In genomic region chr15:72907733-72908132, GRCh38 we compare ENCODE assay signal across 14 cellular contexts.
DNase-seq lines count a peak whose midpoint lies in the region; ATAC-seq, FAIRE-seq and TF ChIP-seq lines count a peak whose summit lies in the region.
"Had no signal": no experiment of that assay in that cellular context is flagged by ENCODE, and none has a peak within 500 bp of the region (broad histone marks: within the 10 kb centered on the region; RNA-seq: fewer than 3 reads in every experiment).

No MANE protein-coding gene starts in this region.

- no peak overlapping the region for H2AFZ ChIP-seq in K562 (ENCODE audit: low read depth, low read length)
- H2AFZ ChIP-seq: PC-9 had no signal

- FAIRE-seq in K562 (lab: Jason Lieb, UNC) (no peak), GM12891 (lab: Jason Lieb, UNC) (no peak)
- FAIRE-seq: kidney had no signal

- no peak overlapping the region for H3K4me2 ChIP-seq in K562 (ENCODE audit: insufficient read depth, low read length)
- H3K4me2 ChIP-seq: PC-9 had no signal

- H3K79me2 ChIP-seq in K562 (ENCODE audit: control insufficient read depth, insufficient read depth, low read length), result no peaks in the 10 kb centered on the region

- CTCF ChIA-PET in HEK293 (lab: Yijun Ruan, JAX) (no interaction called here), K562 (lab: Yijun Ruan, JAX; ENCODE audit: low intra/inter-chr PET ratio) (no interaction called here)

- no peaks in the 10 kb centered on the region for H3K9me3 ChIP-seq in HEK293 (ENCODE audit: control insufficient read depth, insufficient read depth, low read depth, low read length)
- no peaks in the 10 kb centered on the region for H3K9me3 ChIP-seq in K562 (replicated peaks; ENCODE audit: control insufficient read depth, insufficient read depth, low read depth, low read length)
- no peaks in the 10 kb centered on the region for H3K9me3 ChIP-seq in transverse colon
- H3K9me3 ChIP-seq: esophagus muscularis mucosa had no signal

- DNase-seq in NCI-H2171 (lab: John Stamatoyannopoulos, UW) (peak; percentile 66), K562 (ENCODE audit: extremely low read depth in 1 of 4, low spot score in 3 of 4) (peak in 1 of 4 experiments; percentile 8), medulla oblongata (ENCODE audit: extremely low spot score) (peak; percentile 21), GM12891 (ENCODE audit: insufficient read length, low spot score) (no peak), transverse colon (no peak)
- DNase-seq: DMS79 treated with DMSO at 0.1 percent for 48 hours; kidney; NCI-H2107; PC-9; stimulated activated CD4-positive, alpha-beta T cell treated with anti-CD3 and anti-CD28 coated beads, Interleukin-4, amount 100 ng/mL, for 24 hours had no signal

- no peak overlapping the region for H3K4me3 ChIP-seq in HEK293 (ENCODE audit: low read depth, low read length)
- H3K4me3 ChIP-seq in K562, result no peak overlapping the region
- no peak overlapping the region for H3K4me3 ChIP-seq in transverse colon
- H3K4me3 ChIP-seq: esophagus muscularis mucosa, PC-9 had no signal

- ATAC-seq in K562 (no peak), HG03095 (IDR thresholded peaks at IDR 0.05; ENCODE audit: unreplicated experiment) (no peak)
- ATAC-seq: WTC11 had no signal

- TF ChIP-seq EP300 in K562 (IDR thresholded peaks at IDR 0.05; ENCODE audit: low read length), result no peak
- TF ChIP-seq EP300 in transverse colon (IDR thresholded peaks at IDR 0.05; ENCODE audit: low read depth), result no peak

- H3K4me1 ChIP-seq in HEK293 (ENCODE audit: control insufficient read depth, insufficient read depth, low read length), result peaks cover 9% of the 10 kb centered on the region; the same call in 1 of the 2 replicates
- no peaks in the 10 kb centered on the region; a peak in 1 of 5 replicates for H3K4me1 ChIP-seq in K562 (replicated peaks in 1 of 2; ENCODE audit: control insufficient read depth in 2 of 2, insufficient read depth in 2 of 2, low read length in 2 of 2)
- peaks cover 0 to 12% (median 7%) of the 10 kb centered on the region in 4 donors for H3K4me1 ChIP-seq in transverse colon

- TF ChIP-seq CTCF in HEK293 (tag by site-specific recombination; IDR thresholded peaks at IDR 0.05), result no peak
- no peak for TF ChIP-seq CTCF in K562 (IDR thresholded peaks at IDR 0.05 in 2 of 3, conservative IDR thresholded peaks at IDR 0.05 in 1 of 3; ENCODE audit: insufficient read depth in 2 of 3, low read depth in 1 of 3, low read length in 3 of 3)
- no peak for TF ChIP-seq CTCF in transverse colon (IDR thresholded peaks at IDR 0.05)

- H3K9ac ChIP-seq in K562 (ENCODE audit: insufficient read depth in 1 of 2, low read depth in 2 of 2, low read length in 2 of 2), result no peak overlapping the region

- 0% methylated on average over 1 of the region's 1 CpG for WGBS in K562 (ENCODE audit: insufficient coverage, low coverage, missing lambda C conversion rate)
- WGBS in transverse colon (ENCODE audit: low coverage in 1 of 2), 2 donors, result 82 to 100% methylated on average over 1 of the region's 1 CpG

- H3K9me1 ChIP-seq in K562 (ENCODE audit: control insufficient read depth, insufficient read depth, low read length), result no peaks in the 10 kb centered on the region

- no peak for TF ChIP-seq POLR2A in K562 (conservative IDR thresholded peaks at IDR 0.05)
- TF ChIP-seq POLR2A in GM12891 (IDR thresholded peaks at IDR 0.05; ENCODE audit: low read depth, low read length), result no peak
- no peak for TF ChIP-seq POLR2A in transverse colon (IDR thresholded peaks at IDR 0.05)

- POLR2A ChIA-PET in HEK293 (lab: Yijun Ruan, JAX), result no interaction called here
- POLR2A ChIA-PET in K562 (lab: Yijun Ruan, JAX), result interaction anchor here (2.1 kb wide), 1 partner anchor 10 kb away, joined by 5 read pairs; no protein-coding TSS in a partner anchor

- H3K27ac ChIP-seq in HEK293 (ENCODE audit: extremely low read depth, low read depth, low read length), result no peak overlapping the region
- H3K27ac ChIP-seq in K562 (ENCODE audit: extremely low read depth, low read depth, low read length), result no peak overlapping the region
- no peak overlapping the region for H3K27ac ChIP-seq in transverse colon
- H3K27ac ChIP-seq: esophagus muscularis mucosa, PC-9 had no signal

- in situ Hi-C loops in K562 (cut with MboI), result no loop called here
- in situ Hi-C loops in transverse colon (cut with MboI; ENCODE audit: low pct_ligation_motif_present in 1 of 4, low pct_unique_long_range_greater_than_20kb in 1 of 4, low sequenced_read_pairs in 3 of 4), result no loop called here

- H4K20me1 ChIP-seq in K562 (replicated peaks; ENCODE audit: control insufficient read depth, insufficient read depth, low read length), result no peaks in the 10 kb centered on the region

- H3K27me3 ChIP-seq in K562 (ENCODE audit: control insufficient read depth in 2 of 2, insufficient read depth in 2 of 2, low read length in 2 of 2) (peaks cover 0 to 7% of the 10 kb centered on the region in 2 experiments; a peak in 2 of 5 replicates), transverse colon (no peaks in the 10 kb centered on the region)
- H3K27me3 ChIP-seq: esophagus muscularis mucosa had no signal

- no peaks in the 10 kb centered on the region for H3K36me3 ChIP-seq in HEK293 (ENCODE audit: control insufficient read depth in 2 of 2, insufficient read depth in 1 of 2, low read length in 2 of 2)
- no peaks in the 10 kb centered on the region for H3K36me3 ChIP-seq in K562 (ENCODE audit: control insufficient read depth, insufficient read depth, low read length)
- no peaks in the 10 kb centered on the region for H3K36me3 ChIP-seq in transverse colon
- H3K36me3 ChIP-seq: esophagus muscularis mucosa had no signal

- BruUV-seq in K562 (replicated peaks; lab: Mats Ljungman, UMichigan), result no TSS peak

- intact Hi-C loops in K562 (cut with micrococcal nuclease), result no loop called here
- intact Hi-C loops in transverse colon (cut with DNase I; ENCODE audit: low total_unique reads), result no loop called here

- no peak for TF ChIP-seq RAD21 in K562 (CRISPR knock-in tag; conservative IDR thresholded peaks at IDR 0.05 in 1 of 2, IDR thresholded peaks at IDR 0.05 in 1 of 2)

TF ChIP-seq in HEK293, 187 proteins besides CTCF, POLR2A, EP300 and RAD21 (continues in another document):
- TF ChIP-seq RBAK (tag by site-specific recombination; IDR thresholded peaks at IDR 0.05) (no peak), ZNF335 (tag by site-specific recombination; conservative IDR thresholded peaks at IDR 0.05) (peak; percentile 62), ZNF514 (tag by site-specific recombination; IDR thresholded peaks at IDR 0.05) (no peak), ZIC2 (tag by site-specific recombination; IDR thresholded peaks at IDR 0.05) (peak; percentile 37), KLF9 (tag by site-specific recombination; IDR thresholded peaks at IDR 0.05; ENCODE audit: low read depth) (no peak), ZNF580 (tag by site-specific recombination; IDR thresholded peaks at IDR 0.05) (no peak)

TF ChIP-seq in K562, 482 proteins besides CTCF, POLR2A, EP300 and RAD21:
- no peak for TF ChIP-seq TCF15 (CRISPR knock-in tag; IDR thresholded peaks at IDR 0.05)
- TF ChIP-seq NFIC (IDR thresholded peaks at IDR 0.05), result peak; percentile 58; the same call in 1 of the 2 replicates

TF ChIP-seq in GM12891, 5 proteins besides CTCF, POLR2A, EP300 and RAD21:
- no peak for TF ChIP-seq TAF1 (IDR thresholded peaks at IDR 0.05; ENCODE audit: low read depth, low read length)
- TF ChIP-seq POU2F2 (IDR thresholded peaks at IDR 0.05; ENCODE audit: low read depth, low read length), result no peak
- no peak for TF ChIP-seq POLR2AphosphoS5 (IDR thresholded peaks at IDR 0.05; ENCODE audit: low read depth, low read length)
- no peak for TF ChIP-seq PAX5 (IDR thresholded peaks at IDR 0.05; ENCODE audit: insufficient read depth, low read length, severe bottlenecking)
- no peak for TF ChIP-seq SPI1 (IDR thresholded peaks at IDR 0.05; ENCODE audit: low read depth, low read length)
TF ChIP-seq in GM12891: peak in this region for 0.

Comparison
In these comparisons a context has a peak if more than half of its experiments do, and no peak if none do; other contexts are left out.
1. DNase-seq: peak in NCI-H2171 (single experiment) and medulla oblongata (single experiment); none in GM12891 (single experiment) and transverse colon (single experiment).
2. Of the 44 proteins assayed by ChIP-seq in both K562 and HEK293: peak only in K562: none; only in HEK293: PATZ1, ZBTB17, ZBTB8A and ZNF398; in both: none; in neither: 40.